8 cellular contexts compared by ENCODE assay signal in the genomic region with DNA sequence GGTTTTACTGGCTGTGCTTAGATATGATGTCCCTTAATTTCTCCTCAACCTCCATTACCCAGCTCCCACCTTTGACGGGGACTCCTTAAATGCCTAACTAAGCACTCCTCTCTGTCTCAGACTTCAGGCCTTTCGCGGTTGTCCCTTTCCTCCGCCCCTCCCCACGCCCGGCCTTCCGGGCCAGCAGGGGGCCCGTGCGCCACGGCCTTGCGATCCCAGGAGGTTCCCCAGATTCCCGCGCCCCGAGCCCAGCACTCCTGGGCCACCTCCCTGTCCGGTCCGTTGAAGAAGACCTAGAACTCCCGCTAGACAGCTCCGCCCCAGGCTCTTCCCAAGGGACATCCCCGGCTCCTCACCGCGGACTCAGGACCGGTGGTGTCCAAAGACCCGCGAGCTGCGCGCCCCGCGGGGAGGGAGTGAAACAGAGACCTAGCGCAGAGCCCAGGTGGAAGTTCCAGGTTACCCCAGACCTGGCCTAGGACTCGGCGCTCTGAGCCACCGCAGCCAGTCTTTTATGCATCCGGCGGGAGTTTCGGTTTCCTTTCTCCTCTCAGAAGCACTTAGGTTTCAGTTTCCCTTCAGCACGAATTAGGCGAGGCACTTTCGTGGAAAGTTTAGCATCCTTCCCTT. TPM values are rescaled to one million over a fixed set of nuclear protein-coding genes. Genes with fewer than 3 reads are reported as not detected.
A peak's percentile ranks its signal among the peaks of the same experiment; 100 is the strongest.
DNase-seq lines count a peak whose midpoint lies in the region; ATAC-seq and TF ChIP-seq lines count a peak whose summit lies in the region.

A gene with protein sequence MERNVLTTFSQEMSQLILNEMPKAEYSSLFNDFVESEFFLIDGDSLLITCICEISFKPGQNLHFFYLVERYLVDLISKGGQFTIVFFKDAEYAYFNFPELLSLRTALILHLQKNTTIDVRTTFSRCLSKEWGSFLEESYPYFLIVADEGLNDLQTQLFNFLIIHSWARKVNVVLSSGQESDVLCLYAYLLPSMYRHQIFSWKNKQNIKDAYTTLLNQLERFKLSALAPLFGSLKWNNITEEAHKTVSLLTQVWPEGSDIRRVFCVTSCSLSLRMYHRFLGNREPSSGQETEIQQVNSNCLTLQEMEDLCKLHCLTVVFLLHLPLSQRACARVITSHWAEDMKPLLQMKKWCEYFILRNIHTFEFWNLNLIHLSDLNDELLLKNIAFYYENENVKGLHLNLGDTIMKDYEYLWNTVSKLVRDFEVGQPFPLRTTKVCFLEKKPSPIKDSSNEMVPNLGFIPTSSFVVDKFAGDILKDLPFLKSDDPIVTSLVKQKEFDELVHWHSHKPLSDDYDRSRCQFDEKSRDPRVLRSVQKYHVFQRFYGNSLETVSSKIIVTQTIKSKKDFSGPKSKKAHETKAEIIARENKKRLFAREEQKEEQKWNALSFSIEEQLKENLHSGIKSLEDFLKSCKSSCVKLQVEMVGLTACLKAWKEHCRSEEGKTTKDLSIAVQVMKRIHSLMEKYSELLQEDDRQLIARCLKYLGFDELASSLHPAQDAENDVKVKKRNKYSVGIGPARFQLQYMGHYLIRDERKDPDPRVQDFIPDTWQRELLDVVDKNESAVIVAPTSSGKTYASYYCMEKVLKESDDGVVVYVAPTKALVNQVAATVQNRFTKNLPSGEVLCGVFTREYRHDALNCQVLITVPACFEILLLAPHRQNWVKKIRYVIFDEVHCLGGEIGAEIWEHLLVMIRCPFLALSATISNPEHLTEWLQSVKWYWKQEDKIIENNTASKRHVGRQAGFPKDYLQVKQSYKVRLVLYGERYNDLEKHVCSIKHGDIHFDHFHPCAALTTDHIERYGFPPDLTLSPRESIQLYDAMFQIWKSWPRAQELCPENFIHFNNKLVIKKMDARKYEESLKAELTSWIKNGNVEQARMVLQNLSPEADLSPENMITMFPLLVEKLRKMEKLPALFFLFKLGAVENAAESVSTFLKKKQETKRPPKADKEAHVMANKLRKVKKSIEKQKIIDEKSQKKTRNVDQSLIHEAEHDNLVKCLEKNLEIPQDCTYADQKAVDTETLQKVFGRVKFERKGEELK (N-terminal part only) (minus strand): TSS at position 487 of the 630 bp plus-strand sequence. CDS start 7,493 bp downstream, outside the sequence.

- H3K4me3 Mint-ChIP-seq in nephron progenitor cell, result peak within 1 kb of the TSS; percentile 86
- H3K4me3 Mint-ChIP-seq in stimulated activated naive CD8-positive, alpha-beta T cell treated with anti-CD3 and anti-CD28 coated beads, Interleukin-15, amount 100 ng/mL, for 72 hours, result peak within 1 kb of the TSS; percentile 86 to 96

- peak; percentile 97 for ATAC-seq in GM21381 (IDR thresholded peaks at IDR 0.05; ENCODE audit: unreplicated experiment)
- ATAC-seq in stimulated activated naive CD8-positive, alpha-beta T cell treated with anti-CD3 and anti-CD28 coated beads, Interleukin-15, amount 100 ng/mL, for 72 hours, result peak; percentile 98

- H3K27ac ChIP-seq in Peyer's patch, result peak within 1 kb of the TSS; percentile 83 to 97 (median 96)

- peak in 4 of 6 experiments; percentile 31 to 68 (median 57) for TF ChIP-seq CTCF in Peyer's patch (IDR thresholded peaks at IDR 0.05)
- peak; percentile 40 for TF ChIP-seq CTCF in nephron progenitor cell (IDR thresholded peaks at IDR 0.05)

- peaks cover 10% of the 10 kb centered on the region for H3K4me1 Mint-ChIP-seq in nephron progenitor cell
- peaks cover 48% of the 10 kb centered on the region for H3K4me1 Mint-ChIP-seq in stimulated activated naive CD8-positive, alpha-beta T cell treated with anti-CD3 and anti-CD28 coated beads, Interleukin-15, amount 100 ng/mL, for 72 hours

- no peaks in the 10 kb centered on the region for H3K36me3 ChIP-seq in Peyer's patch

- H3K36me3 Mint-ChIP-seq in nephron progenitor cell (ENCODE audit: low read depth), result no peaks in the 10 kb centered on the region

- H3K27ac Mint-ChIP-seq in nephron progenitor cell, result no peak within 1 kb of the TSS
- peak within 1 kb of the TSS; percentile 97 to 98 for H3K27ac Mint-ChIP-seq in stimulated activated naive CD8-positive, alpha-beta T cell treated with anti-CD3 and anti-CD28 coated beads, Interleukin-15, amount 100 ng/mL, for 72 hours

- H3K27me3 ChIP-seq in Peyer's patch, result no peaks in the 10 kb centered on the region

- no peaks in the 10 kb centered on the region for H3K9me3 ChIP-seq in Peyer's patch

- peaks cover 0 to 12% (median 0%) of the 10 kb centered on the region in 4 donors for H3K4me1 ChIP-seq in Peyer's patch

- DNase-seq in D341Med (ENCODE audit: low spot score) (peak; percentile 38), HUDEP-2 (lab: John Stamatoyannopoulos, UW; ENCODE audit: unreplicated experiment in 76 of 76) (peak in 66 of 76 experiments; percentile 1 to 70 (median 34)), Peyer's patch (peak; percentile 78 to 94 (median 85)), fibroblast of the conjunctiva (ENCODE audit: low read depth) (peak; percentile 47), nephron progenitor cell (peak; percentile 69)
- peak; percentile 76 for DNase-seq in activated effector memory CD4-positive, alpha-beta T cell treated with Interleukin-2 at 50 U/mL for 16 hours
- DNase-seq in stimulated activated naive CD8-positive, alpha-beta T cell treated with anti-CD3 and anti-CD28 coated beads, Interleukin-15, amount 100 ng/mL, for 72 hours, result peak; percentile 75 to 85

- H3K9me3 Mint-ChIP-seq in nephron progenitor cell, result no peaks in the 10 kb centered on the region
- peaks cover 0 to 5% of the 10 kb centered on the region in 2 donors for H3K9me3 Mint-ChIP-seq in stimulated activated naive CD8-positive, alpha-beta T cell treated with anti-CD3 and anti-CD28 coated beads, Interleukin-15, amount 100 ng/mL, for 72 hours

- H3K27me3 Mint-ChIP-seq in nephron progenitor cell (ENCODE audit: low read depth, poor library complexity), result peaks cover 13% of the 10 kb centered on the region
- no peaks in the 10 kb centered on the region for H3K27me3 Mint-ChIP-seq in stimulated activated naive CD8-positive, alpha-beta T cell treated with anti-CD3 and anti-CD28 coated beads, Interleukin-15, amount 100 ng/mL, for 72 hours

- peak; percentile 47 to 72 for TF ChIP-seq POLR2A in Peyer's patch (IDR thresholded peaks at IDR 0.05)

- H3K4me3 ChIP-seq in Peyer's patch, result peak within 1 kb of the TSS; percentile 68 to 86 (median 73)

RNA-seq across cellular contexts. Expression of the gene that starts here (rescaled TPM):
- 10 to 100 TPM; 13.7 to 23.3 (median 17.4) TPM for total RNA-seq in Peyer's patch

Comparison
In these comparisons a context has a peak if more than half of its experiments do, and no peak if none do; other contexts are left out.
1. Peak in every context shown above with its lines: DNase-seq, ATAC-seq, H3K4me3 ChIP-seq and H3K27ac ChIP-seq.
2. DNase-seq: peak in every context shown above with its lines; median percentile 85 in Peyer's patch; 80 in stimulated activated naive CD8-positive, alpha-beta T cell treated with anti-CD3 and anti-CD28 coated beads, Interleukin-15, amount 100 ng/mL, for 72 hours; 76 in activated effector memory CD4-positive, alpha-beta T cell treated with Interleukin-2 at 50 U/mL for 16 hours; 69 in nephron progenitor cell; 47 in fibroblast of the conjunctiva; 38 in D341Med; 34 in HUDEP-2.